1 cellular context compared by ENCODE assay signal in genomic region chr5:79562351-79563246, GRCh38.
TF ChIP-seq lines count a peak whose summit lies in the region.

No MANE protein-coding gene starts in this region.

TF ChIP-seq in WTC11, 78 proteins besides CTCF, POLR2A, EP300 and RAD21 (continued from another document):
- TF ChIP-seq ZMAT4 (CRISPR knock-in tag; IDR thresholded peaks at IDR 0.05) (no peak), E2F1 (CRISPR knock-in tag; IDR thresholded peaks at IDR 0.05) (no peak), HMGA2 (CRISPR knock-in tag; IDR thresholded peaks at IDR 0.05) (no peak), FOXK1 (CRISPR knock-in tag; IDR thresholded peaks at IDR 0.05) (no peak), RORB (CRISPR knock-in tag; IDR thresholded peaks at IDR 0.05) (no peak), ARID4B (CRISPR knock-in tag; IDR thresholded peaks at IDR 0.05; ENCODE audit: borderline replicate concordance) (no peak), MXD4 (CRISPR knock-in tag; IDR thresholded peaks at IDR 0.05; ENCODE audit: borderline replicate concordance) (no peak), IRF2 (CRISPR knock-in tag; IDR thresholded peaks at IDR 0.05; ENCODE audit: borderline replicate concordance, low read depth) (no peak)
